ENCODE assay signal across 19 cellular contexts in genomic region chr13:85719749-85720148, GRCh38.
DNase-seq lines count a peak whose midpoint lies in the region; ATAC-seq, FAIRE-seq and TF ChIP-seq lines count a peak whose summit lies in the region.
"Had no signal": no experiment of that assay in that cellular context is flagged by ENCODE, and none has a peak within 500 bp of the region (broad histone marks: within the 10 kb centered on the region; RNA-seq: fewer than 3 reads in every experiment).

No MANE protein-coding gene starts in this region.

- H3K27ac Mint-ChIP-seq in CD8-positive, alpha-beta T cell, result no peak overlapping the region
- H3K27ac Mint-ChIP-seq: CD4-positive, alpha-beta memory T cell had no signal

- H3K27ac ChIP-seq in SK-N-SH (ENCODE audit: low read depth in 2 of 2, low read length in 1 of 2) (no peak overlapping the region), PC-9 (no peak overlapping the region), osteoblast (ENCODE audit: low read depth, low read length) (no peak overlapping the region), pancreas (no peak overlapping the region)
- no peak overlapping the region for H3K27ac ChIP-seq in CD8-positive, alpha-beta T cell (ENCODE audit: low read depth, low read length)

- TF ChIP-seq EP300 in SK-N-SH (IDR thresholded peaks at IDR 0.05; ENCODE audit: borderline replicate concordance in 1 of 2, low read depth in 1 of 2, low read length in 1 of 2), result no peak

- CTCF ChIA-PET in SK-N-SH (lab: Yijun Ruan, JAX) (no interaction called here), PC-9 (lab: Charles Lee) (no interaction called here)
- CTCF ChIA-PET in CD8-positive, alpha-beta T cell (lab: Charles Lee), result no interaction called here

- H3K27me3 Mint-ChIP-seq in CD8-positive, alpha-beta T cell (ENCODE audit: low read depth), result no peaks in the 10 kb centered on the region
- H3K27me3 Mint-ChIP-seq: CD4-positive, alpha-beta memory T cell had no signal

- H2AFZ ChIP-seq in SK-N-SH (ENCODE audit: low read depth) (peak overlapping the region; percentile 2; the same call in 1 of the 2 replicates), PC-9 (0 out of 2 replicates have a peak overlapping the region, but pooled peaks have one; percentile 8), osteoblast (ENCODE audit: low read length) (no peak overlapping the region)

- no peaks in the 10 kb centered on the region for H3K9me2 ChIP-seq in SK-N-SH
- no peaks in the 10 kb centered on the region; the same call in 1 of the 2 replicates for H3K9me2 ChIP-seq in PC-9 (ENCODE audit: insufficient read depth)

- WGBS in SK-N-SH (ENCODE audit: low lambda C conversion rate), result 94% methylated on average over 1 of the region's 1 CpG
- WGBS in pancreas, 2 donors, result 77 to 81% methylated on average over 1 of the region's 1 CpG

- H3K9me3 ChIP-seq in SK-N-SH (no peaks in the 10 kb centered on the region), PC-9 (ENCODE audit: insufficient read depth, low read depth) (no peaks in the 10 kb centered on the region), osteoblast (ENCODE audit: low read depth, low read length) (no peaks in the 10 kb centered on the region), pancreas (no peaks in the 10 kb centered on the region)
- H3K9me3 ChIP-seq in CD8-positive, alpha-beta T cell (ENCODE audit: low read length), result no peaks in the 10 kb centered on the region
- H3K9me3 ChIP-seq: Caco-2 had no signal

- no peaks in the 10 kb centered on the region for H3K9me3 Mint-ChIP-seq in CD8-positive, alpha-beta T cell

- H3K36me3 ChIP-seq in SK-N-SH (replicated peaks in 1 of 2; ENCODE audit: control insufficient read depth in 1 of 2, insufficient read depth in 2 of 2, low read length in 1 of 2) (no peaks in the 10 kb centered on the region), PC-9 (ENCODE audit: low read depth) (no peaks in the 10 kb centered on the region), osteoblast (ENCODE audit: insufficient read depth, low read length) (no peaks in the 10 kb centered on the region), pancreas (no peaks in the 10 kb centered on the region)
- no peaks in the 10 kb centered on the region for H3K36me3 ChIP-seq in CD8-positive, alpha-beta T cell (ENCODE audit: insufficient read depth, low read length)

- no peaks in the 10 kb centered on the region for H3K4me1 Mint-ChIP-seq in CD8-positive, alpha-beta T cell (ENCODE audit: low read depth)
- H3K4me1 Mint-ChIP-seq: CD4-positive, alpha-beta memory T cell had no signal

- no peak for ATAC-seq in SK-N-SH treated with all-trans-retinoic acid at 6 μM for 48 hours
- no peak for ATAC-seq in pancreas
- ATAC-seq in CD8-positive, alpha-beta T cell, result no peak

- H3K9ac ChIP-seq in SK-N-SH, result no peak overlapping the region

- no peaks in the 10 kb centered on the region for H3K36me3 Mint-ChIP-seq in CD8-positive, alpha-beta T cell
- H3K36me3 Mint-ChIP-seq: CD4-positive, alpha-beta memory T cell had no signal

- no peak for TF ChIP-seq RAD21 in SK-N-SH (IDR thresholded peaks at IDR 0.05; ENCODE audit: low read length)

- POLR2A ChIA-PET in SK-N-SH (lab: Yijun Ruan, JAX) (no interaction called here), PC-9 (lab: Charles Lee; ENCODE audit: unreplicated experiment) (no interaction called here)
- POLR2A ChIA-PET in CD8-positive, alpha-beta T cell (lab: Charles Lee), result no interaction called here

- no peak overlapping the region for H3K4me3 Mint-ChIP-seq in CD8-positive, alpha-beta T cell
- H3K4me3 Mint-ChIP-seq: CD4-positive, alpha-beta memory T cell had no signal

- peak; percentile 15 for FAIRE-seq in H54 (lab: Jason Lieb, UNC)
- no peak for FAIRE-seq in pancreas (lab: Jason Lieb, UNC)
- FAIRE-seq: G401.6, GM12892 had no signal

- TF ChIP-seq CTCF in SK-N-SH (IDR thresholded peaks at IDR 0.05), result no peak
- no peak for TF ChIP-seq CTCF in PC-9 (conservative IDR thresholded peaks at IDR 0.05)
- no peak for TF ChIP-seq CTCF in osteoblast (IDR thresholded peaks at IDR 0.05; ENCODE audit: extremely low read depth, low read depth, low read length)
- TF ChIP-seq CTCF in pancreas (IDR thresholded peaks at IDR 0.05), result no peak
- TF ChIP-seq CTCF in CD8-positive, alpha-beta T cell (IDR thresholded peaks at IDR 0.05), result no peak

- intact Hi-C loops in PC-9 (cut with micrococcal nuclease; ENCODE audit: unreplicated experiment), result no loop called here
- intact Hi-C loops in pancreas (cut with DNase I), result no loop called here
- intact Hi-C loops in CD8-positive, alpha-beta T cell (cut with DNase I, micrococcal nuclease), result no loop called here

- H3K4me2 ChIP-seq in SK-N-SH (no peak overlapping the region), PC-9 (no peak overlapping the region), osteoblast (ENCODE audit: insufficient read depth, low read length) (no peak overlapping the region)

- peaks cover 3% of the 10 kb centered on the region for H3F3A ChIP-seq in SK-N-SH (replicated peaks; ENCODE audit: insufficient read depth)
- H3F3A ChIP-seq in PC-9 (ENCODE audit: insufficient read depth, low read depth), result no peaks in the 10 kb centered on the region

- H3K79me2 ChIP-seq in SK-N-SH (ENCODE audit: insufficient read depth), result no peaks in the 10 kb centered on the region
- H3K79me2 ChIP-seq in PC-9 (ENCODE audit: low read depth), result no peaks in the 10 kb centered on the region
- H3K79me2 ChIP-seq in osteoblast (ENCODE audit: insufficient read depth, low read length), result no peaks in the 10 kb centered on the region

- H3K27me3 ChIP-seq in SK-N-SH (ENCODE audit: insufficient read depth), result no peaks in the 10 kb centered on the region
- H3K27me3 ChIP-seq in PC-9 (ENCODE audit: insufficient read depth, low read depth), result no peaks in the 10 kb centered on the region
- H3K27me3 ChIP-seq in osteoblast (ENCODE audit: insufficient read depth, low read length), result no peaks in the 10 kb centered on the region
- H3K27me3 ChIP-seq in pancreas, result no peaks in the 10 kb centered on the region
- no peaks in the 10 kb centered on the region for H3K27me3 ChIP-seq in CD8-positive, alpha-beta T cell (ENCODE audit: insufficient read depth, low read length)

- no peak for TF ChIP-seq POLR2A in H54 (IDR thresholded peaks at IDR 0.05; ENCODE audit: low read depth, low read length)

- DNase-seq in SK-N-SH, result no peak
- no peak for DNase-seq in H54 (ENCODE audit: insufficient read length, low spot score)
- no peak for DNase-seq in PC-9
- DNase-seq in osteoblast (ENCODE audit: insufficient read length, low spot score, missing footprints), result peak; percentile 5
- DNase-seq in NCI-H82 treated with DMSO at 0.1 percent for 48 hours (lab: John Stamatoyannopoulos, UW; ENCODE audit: unreplicated experiment), result no peak
- no peak for DNase-seq in pancreas
- DNase-seq in CD8-positive, alpha-beta T cell, result no peak
- DNase-seq: 8988T; C1 segment of cervical spinal cord; Caco-2; CD4-positive, alpha-beta memory T cell; DMS153; DND-41; GOT3; H7; HCEC 1CT had no signal

- H3K4me1 ChIP-seq in SK-N-SH (ENCODE audit: control insufficient read depth in 1 of 2, insufficient read depth in 2 of 2, low read depth in 1 of 2, low read length in 1 of 2) (no peaks in the 10 kb centered on the region; a peak in 1 of 4 replicates), PC-9 (replicated peaks; ENCODE audit: insufficient read depth) (no peaks in the 10 kb centered on the region), osteoblast (ENCODE audit: insufficient read depth, low read length) (no peaks in the 10 kb centered on the region), pancreas (no peaks in the 10 kb centered on the region)
- no peaks in the 10 kb centered on the region for H3K4me1 ChIP-seq in CD8-positive, alpha-beta T cell (ENCODE audit: insufficient read depth, low read length)
- H3K4me1 ChIP-seq: Caco-2 had no signal

- H4K20me1 ChIP-seq in SK-N-SH (ENCODE audit: insufficient read depth) (no peaks in the 10 kb centered on the region), PC-9 (ENCODE audit: insufficient read depth) (no peaks in the 10 kb centered on the region), osteoblast (ENCODE audit: insufficient read depth, low read length) (no peaks in the 10 kb centered on the region)

- H3K4me3 ChIP-seq in SK-N-SH (ENCODE audit: low read depth in 2 of 2, low read length in 1 of 2), result no peak overlapping the region
- H3K4me3 ChIP-seq in PC-9, result no peak overlapping the region
- no peak overlapping the region for H3K4me3 ChIP-seq in osteoblast (ENCODE audit: insufficient read depth, low read length)
- no peak overlapping the region for H3K4me3 ChIP-seq in pancreas
- H3K4me3 ChIP-seq in CD8-positive, alpha-beta T cell (ENCODE audit: low read depth, low read length), result no peak overlapping the region

- no TSS peak for BruUV-seq in PC-9 (replicated peaks; lab: Mats Ljungman, UMichigan)

TF ChIP-seq in SK-N-SH, 30 proteins besides CTCF, POLR2A, EP300 and RAD21 (continues in another document):
- TF ChIP-seq MAX (IDR thresholded peaks at IDR 0.05; ENCODE audit: low read depth), result no peak

TF ChIP-seq in SK-N-SH treated with all-trans-retinoic acid at 6 μM for 48 hours, 23 proteins besides CTCF, POLR2A, EP300 and RAD21 (continues in another document):
- TF ChIP-seq ZNF8 (CRISPR knock-in tag; IDR thresholded peaks at IDR 0.05) (no peak), ARNTL (CRISPR knock-in tag; IDR thresholded peaks at IDR 0.05; ENCODE audit: borderline replicate concordance, low read depth) (no peak), BACH2 (CRISPR knock-in tag; IDR thresholded peaks at IDR 0.05; ENCODE audit: borderline replicate concordance) (no peak), SNAI2 (CRISPR knock-in tag; IDR thresholded peaks at IDR 0.05) (no peak), POU6F1 (CRISPR knock-in tag; IDR thresholded peaks at IDR 0.05; ENCODE audit: borderline replicate concordance, low read depth) (no peak)
